25 cellular contexts compared by ENCODE assay signal in genomic region chr15:38541046-38541445, GRCh38. TPM values are rescaled to one million over a fixed set of nuclear protein-coding genes. Genes with fewer than 3 reads are reported as not detected.
DNase-seq lines count a peak whose midpoint lies in the region; ATAC-seq and TF ChIP-seq lines count a peak whose summit lies in the region.
"Had no signal": no experiment of that assay in that cellular context is flagged by ENCODE, and none has a peak within 500 bp of the region (broad histone marks: within the 10 kb centered on the region; RNA-seq: fewer than 3 reads in every experiment).

No MANE protein-coding gene starts in this region.

- H3K4me1 ChIP-seq in CD4-positive, CD25-positive, alpha-beta regulatory T cell (ENCODE audit: control insufficient read depth, insufficient read depth, low read length, poor library complexity, severe bottlenecking) = peaks cover 84% of the 10 kb centered on the region
- H3K4me1 ChIP-seq in CD4-positive, alpha-beta memory T cell (ENCODE audit: insufficient read depth, low read length) = peaks cover 94% of the 10 kb centered on the region
- H3K4me1 ChIP-seq in hepatocyte (ENCODE audit: insufficient read depth) = no peaks in the 10 kb centered on the region
- H3K4me1 ChIP-seq: colonic mucosa, gastrocnemius medialis, pancreas had no signal

- TF ChIP-seq CTCF in activated CD8-positive, alpha-beta T cell treated with anti-CD3 and anti-CD28 coated beads for 36 hours (IDR thresholded peaks at IDR 0.05) = no peak
- TF ChIP-seq CTCF in hepatocyte (IDR thresholded peaks at IDR 0.05; ENCODE audit: poor library complexity) = no peak

- intact Hi-C loops in CD4-positive, alpha-beta memory T cell (cut with micrococcal nuclease) = loop anchor here (1.0 kb wide), 1 partner anchor 10 kb away; no protein-coding TSS in a partner anchor
- intact Hi-C loops in activated CD8-positive, alpha-beta T cell treated with anti-CD3 and anti-CD28 coated beads for 36 hours (cut with micrococcal nuclease) = no loop called here
- intact Hi-C loops in Right ventricle myocardium superior (cut with DNase I) = no loop called here

- 66% methylated on average over 7 of the region's 7 CpGs for WGBS in hepatocyte (ENCODE audit: low lambda C conversion rate, missing lambda C conversion rate)

- no peak overlapping the region for H2AFZ ChIP-seq in hepatocyte

- no peaks in the 10 kb centered on the region for H3K9me3 Mint-ChIP-seq in CD4-positive, CD25-positive, alpha-beta regulatory T cell
- no peaks in the 10 kb centered on the region for H3K9me3 Mint-ChIP-seq in CD4-positive, alpha-beta memory T cell
- peaks cover 3% of the 10 kb centered on the region for H3K9me3 Mint-ChIP-seq in activated CD8-positive, alpha-beta T cell treated with anti-CD3 and anti-CD28 coated beads for 36 hours
- H3K9me3 Mint-ChIP-seq: endodermal cell, nephron had no signal

- no peaks in the 10 kb centered on the region for H3K9me2 ChIP-seq in hepatocyte (replicated peaks; ENCODE audit: insufficient read depth)
- H3K9me2 ChIP-seq: SK-N-SH had no signal

- H3K79me2 ChIP-seq in hepatocyte = no peaks in the 10 kb centered on the region

- H3K4me3 Mint-ChIP-seq in CD4-positive, CD25-positive, alpha-beta regulatory T cell = peak overlapping the region; percentile 1 to 75 (median 71)
- H3K4me3 Mint-ChIP-seq in CD4-positive, alpha-beta memory T cell = peak overlapping the region in 7 of 8 donors; percentile 10 to 79 (median 40)
- no peak overlapping the region for H3K4me3 Mint-ChIP-seq in activated CD8-positive, alpha-beta T cell treated with anti-CD3 and anti-CD28 coated beads for 36 hours
- H3K4me3 Mint-ChIP-seq: endodermal cell, nephron had no signal

- POLR2A ChIA-PET in CD4-positive, alpha-beta memory T cell (lab: Charles Lee; ENCODE audit: partially characterized antibody) = interaction anchor here (1.0 to 2.6 kb wide), 7 partner anchors 8 to 149 kb away, joined by 5 to 17 read pairs (median 7); partner anchors contain the start of gene RASGRP1
- POLR2A ChIA-PET in activated CD8-positive, alpha-beta T cell treated with anti-CD3 and anti-CD28 coated beads for 36 hours (lab: Charles Lee) = interaction anchor here (0.9 to 2.2 kb wide), 6 partner anchors 8 to 23 kb away, joined by 3 to 17 read pairs (median 6); partner anchors contain the start of gene RASGRP1

- no peak overlapping the region for H3K4me2 ChIP-seq in hepatocyte
- H3K4me2 ChIP-seq: SK-N-SH had no signal

- CTCF ChIA-PET in CD4-positive, alpha-beta memory T cell (lab: Charles Lee; ENCODE audit: partially characterized antibody) = interaction anchor here (0.8 to 3.7 kb wide), 6 partner anchors 8 to 158 kb away, joined by 3 to 22 read pairs (median 12); partner anchors contain the start of gene RASGRP1
- CTCF ChIA-PET in activated CD8-positive, alpha-beta T cell treated with anti-CD3 and anti-CD28 coated beads for 36 hours (lab: Charles Lee) = interaction anchor here (0.6 to 3.9 kb wide), 4 partner anchors 22 to 1856 kb away, joined by 3 to 19 read pairs (median 10); partner anchors contain the start of gene RASGRP1

- H3K27ac Mint-ChIP-seq in CD4-positive, CD25-positive, alpha-beta regulatory T cell = peak overlapping the region; percentile 21 to 95 (median 82)
- peak overlapping the region; percentile 64 to 90 (median 88) for H3K27ac Mint-ChIP-seq in CD4-positive, alpha-beta memory T cell
- H3K27ac Mint-ChIP-seq in activated CD8-positive, alpha-beta T cell treated with anti-CD3 and anti-CD28 coated beads for 36 hours = peak overlapping the region; percentile 97
- H3K27ac Mint-ChIP-seq: endodermal cell, nephron had no signal

- no peak for ATAC-seq in CD4-positive, CD25-positive, alpha-beta regulatory T cell (ENCODE audit: low read depth in 2 of 2)
- ATAC-seq in activated CD8-positive, alpha-beta T cell treated with anti-CD3 and anti-CD28 coated beads for 36 hours = no peak
- ATAC-seq in Right ventricle myocardium superior (ENCODE audit: poor library complexity) (no peak), GM21360 (IDR thresholded peaks at IDR 0.05; ENCODE audit: unreplicated experiment) (no peak)
- ATAC-seq: gastrocnemius medialis, HCT116, pancreas had no signal

- H3K27me3 ChIP-seq in CD4-positive, CD25-positive, alpha-beta regulatory T cell (ENCODE audit: control insufficient read depth, insufficient read depth, low read length) = no peaks in the 10 kb centered on the region
- H3K27me3 ChIP-seq in CD4-positive, alpha-beta memory T cell (ENCODE audit: insufficient read depth, low read length) = no peaks in the 10 kb centered on the region
- no peaks in the 10 kb centered on the region for H3K27me3 ChIP-seq in hepatocyte
- H3K27me3 ChIP-seq: colonic mucosa, gastrocnemius medialis, pancreas had no signal

- no peaks in the 10 kb centered on the region for H3K27me3 Mint-ChIP-seq in CD4-positive, CD25-positive, alpha-beta regulatory T cell
- H3K27me3 Mint-ChIP-seq in CD4-positive, alpha-beta memory T cell = no peaks in the 10 kb centered on the region
- no peaks in the 10 kb centered on the region for H3K27me3 Mint-ChIP-seq in activated CD8-positive, alpha-beta T cell treated with anti-CD3 and anti-CD28 coated beads for 36 hours

- H3K4me1 Mint-ChIP-seq in CD4-positive, CD25-positive, alpha-beta regulatory T cell = peaks cover 43 to 95% (median 85%) of the 10 kb centered on the region in 4 donors
- H3K4me1 Mint-ChIP-seq in CD4-positive, alpha-beta memory T cell = peaks cover 73 to 100% (median 88%) of the 10 kb centered on the region in 4 donors
- H3K4me1 Mint-ChIP-seq in activated CD8-positive, alpha-beta T cell treated with anti-CD3 and anti-CD28 coated beads for 36 hours (ENCODE audit: low read depth) = peaks cover 93% of the 10 kb centered on the region

- no peak for DNase-seq in CD4-positive, CD25-positive, alpha-beta regulatory T cell
- DNase-seq in CD4-positive, alpha-beta memory T cell = no peak
- DNase-seq in activated CD8-positive, alpha-beta T cell treated with anti-CD3 and anti-CD28 coated beads for 36 hours = no peak
- DNase-seq in hepatocyte (ENCODE audit: low spot score) (peak; percentile 29), Right ventricle myocardium superior (no peak), NCI-H446 treated with DMSO at 0.1 percent for 48 hours (lab: John Stamatoyannopoulos, UW) (no peak)
- DNase-seq: activated effector memory CD4-positive, alpha-beta T cell treated with Interleukin-2 at 50 U/mL for 16 hours; amniotic stem cell; colonic mucosa; DMS 273 treated with DMSO at 0.1 percent for 48 hours; endodermal cell; gastrocnemius medialis; hippocampal formation; left ventricle myocardium inferior; NCI-H2081; pancreas; SK-N-SH; stimulated activated CD4-positive, alpha-beta T cell treated with anti-CD3 and anti-CD28 coated beads, Interleukin-2, amount 100 ng/mL, for 48 hours; stimulated activated naive CD4-positive, alpha-beta T cell had no signal

- H3K36me3 ChIP-seq in CD4-positive, CD25-positive, alpha-beta regulatory T cell (ENCODE audit: control insufficient read depth, insufficient read depth, low read length) = peaks cover 30% of the 10 kb centered on the region
- peaks cover 4% of the 10 kb centered on the region for H3K36me3 ChIP-seq in CD4-positive, alpha-beta memory T cell (ENCODE audit: insufficient read depth, low read length)
- no peaks in the 10 kb centered on the region for H3K36me3 ChIP-seq in hepatocyte (replicated peaks; ENCODE audit: insufficient read depth, low read depth)
- H3K36me3 ChIP-seq: colonic mucosa, gastrocnemius medialis, left ventricle myocardium inferior, pancreas had no signal

- peak overlapping the region; percentile 24 for H3K4me3 ChIP-seq in CD4-positive, CD25-positive, alpha-beta regulatory T cell (ENCODE audit: low read depth, low read length)
- no peak overlapping the region for H3K4me3 ChIP-seq in CD4-positive, alpha-beta memory T cell (ENCODE audit: low read length in 2 of 2)
- no peak overlapping the region for H3K4me3 ChIP-seq in hepatocyte
- H3K4me3 ChIP-seq: colonic mucosa, gastrocnemius medialis, left ventricle myocardium inferior, pancreas had no signal

- no peaks in the 10 kb centered on the region for H4K20me1 ChIP-seq in hepatocyte (ENCODE audit: insufficient read depth, poor library complexity, severe bottlenecking)

- no peaks in the 10 kb centered on the region for H3K9me3 ChIP-seq in CD4-positive, CD25-positive, alpha-beta regulatory T cell (ENCODE audit: control insufficient read depth in 2 of 2, low read length in 2 of 2)
- no peaks in the 10 kb centered on the region for H3K9me3 ChIP-seq in CD4-positive, alpha-beta memory T cell (ENCODE audit: control insufficient read depth in 1 of 2, low read length in 2 of 2)
- H3K9me3 ChIP-seq in hepatocyte (ENCODE audit: low read depth) = no peaks in the 10 kb centered on the region
- H3K9me3 ChIP-seq: colonic mucosa, gastrocnemius medialis, left ventricle myocardium inferior, pancreas, SK-N-SH had no signal

- H3K27ac ChIP-seq in CD4-positive, CD25-positive, alpha-beta regulatory T cell (ENCODE audit: insufficient read depth, low read length, poor library complexity, severe bottlenecking) = peak overlapping the region; percentile 51
- H3K27ac ChIP-seq in CD4-positive, alpha-beta memory T cell (ENCODE audit: low read depth, low read length) = no peak overlapping the region
- H3K27ac ChIP-seq in hepatocyte = no peak overlapping the region
- H3K27ac ChIP-seq: C4-2B, colonic mucosa, gastrocnemius medialis, left ventricle myocardium inferior, pancreas, RWPE1, VCaP had no signal

- peaks cover 44% of the 10 kb centered on the region for H3K36me3 Mint-ChIP-seq in CD4-positive, CD25-positive, alpha-beta regulatory T cell
- H3K36me3 Mint-ChIP-seq in CD4-positive, alpha-beta memory T cell = peaks cover 34 to 65% of the 10 kb centered on the region in 2 donors
- peaks cover 74% of the 10 kb centered on the region for H3K36me3 Mint-ChIP-seq in activated CD8-positive, alpha-beta T cell treated with anti-CD3 and anti-CD28 coated beads for 36 hours (ENCODE audit: low read depth)

RNA-seq across cellular contexts. Expression of gene RASGRP1, which starts 23.6 kb away (rescaled TPM):
- 216 TPM for total RNA-seq in CD4-positive, CD25-positive, alpha-beta regulatory T cell
- 100 to 1,000 TPM in 1 of 4 donors, 10 to 100 TPM in 3; 74.5 to 108 (median 86.6) TPM for polyA plus RNA-seq in CD4-positive, CD25-positive, alpha-beta regulatory T cell
- total RNA-seq in CD4-positive, alpha-beta memory T cell = 100 to 1,000 TPM; 123 to 125 TPM
- 10 to 100 TPM; 47.8 to 85.9 TPM for polyA plus RNA-seq in CD4-positive, alpha-beta memory T cell
- total RNA-seq in activated CD8-positive, alpha-beta T cell treated with anti-CD3 and anti-CD28 coated beads for 36 hours = 100 to 1,000 TPM; 105 to 106 TPM
- total RNA-seq in hepatocyte = 0.53 and 2.4 TPM in 2 replicates
- 0.41 and 1.3 TPM in 2 replicates for polyA plus RNA-seq in hepatocyte
- total RNA-seq in Right ventricle myocardium superior = 0.11 TPM

Comparison
In these comparisons a context has a peak if more than half of its experiments do, and no peak if none do; other contexts are left out.
1. RNA of gene RASGRP1, which starts 23.6 kb away (total RNA-seq): 216 TPM in CD4-positive, CD25-positive, alpha-beta regulatory T cell (single experiment), 123 to 125 TPM in CD4-positive, alpha-beta memory T cell and 105 to 106 TPM in activated CD8-positive, alpha-beta T cell treated with anti-CD3 and anti-CD28 coated beads for 36 hours; 0.53 to 2.4 TPM in hepatocyte and 0.11 TPM in Right ventricle myocardium superior (single experiment); every median in the first group is over 10 times any median in the second.
2. Peak in every context shown above with its lines, with median percentiles within 50 percentile points of each other: H3K27ac Mint-ChIP-seq.